In the genomic region with DNA sequence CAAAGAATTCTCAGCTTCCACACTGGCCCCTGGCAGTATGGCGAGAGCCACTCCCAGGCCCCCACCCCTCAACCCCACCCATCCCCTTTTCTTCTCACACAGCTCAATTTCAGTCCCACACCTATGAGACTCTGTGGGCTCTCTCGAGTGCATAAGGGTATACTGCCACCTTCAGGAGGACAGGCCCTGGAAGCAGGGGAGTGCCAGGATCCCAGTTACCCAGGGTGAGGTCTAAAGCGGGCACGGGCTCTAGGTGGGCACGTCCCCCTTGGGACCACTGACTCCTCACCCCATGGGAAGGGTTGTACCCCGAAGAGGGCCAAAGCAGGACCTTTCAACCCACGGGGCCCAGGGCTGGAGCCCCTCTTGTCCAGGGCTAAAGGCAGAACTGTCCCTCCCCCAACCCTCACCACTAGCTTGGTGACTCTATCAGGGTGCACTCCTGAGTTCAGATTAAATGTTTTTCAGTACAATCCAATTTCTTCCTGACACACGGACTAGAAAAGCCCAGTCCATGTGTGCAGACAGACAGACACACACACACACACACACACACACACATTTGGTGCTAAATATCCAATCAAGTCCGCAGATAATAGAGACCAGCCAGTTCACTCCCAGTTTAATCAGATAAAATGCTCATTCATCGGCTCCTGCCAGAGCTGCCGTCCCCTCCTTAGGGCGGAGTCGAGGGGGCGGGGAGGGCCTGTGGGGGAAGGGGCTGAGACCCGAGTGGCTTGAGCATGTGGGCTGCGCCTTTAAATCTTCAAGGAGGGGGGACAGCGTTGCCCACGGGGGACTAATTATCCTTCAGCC, we compare ENCODE assay signal across 7 cellular contexts. TPM values are rescaled to one million over a fixed set of nuclear protein-coding genes. Genes with fewer than 3 reads are reported as not detected.
DNase-seq lines count a peak whose midpoint lies in the region; ATAC-seq, FAIRE-seq and TF ChIP-seq lines count a peak whose summit lies in the region.

No MANE protein-coding gene starts in this region.

- WGBS in HepG2 (ENCODE audit: low lambda C conversion rate): 1% methylated on average over 12 of the region's 18 CpGs
- 6% methylated on average over 15 to 16 of the region's 18 CpGs for WGBS in thyroid gland, 2 donors

- H3K9me3 ChIP-seq in HepG2 (ENCODE audit: low read length): no peaks in the 10 kb centered on the region
- no peaks in the 10 kb centered on the region for H3K9me3 ChIP-seq in thyroid gland

- peaks cover 16% of the 10 kb centered on the region for H3K27me3 Mint-ChIP-seq in chondrocyte (ENCODE audit: low read depth)

- DNase-seq in GDM1 (lab: John Stamatoyannopoulos, UW): peak; percentile 53
- peak; percentile 74 for DNase-seq in RPMI7951 (ENCODE audit: low read depth)
- no peak for DNase-seq in chondrocyte (ENCODE audit: low spot score)
- peak; percentile 33 for DNase-seq in HepG2 (ENCODE audit: low spot score)
- DNase-seq in thyroid gland: peak; percentile 57 to 62

- no peaks in the 10 kb centered on the region for H3K79me2 ChIP-seq in HepG2 (ENCODE audit: insufficient read depth, low read length)

- TF ChIP-seq EP300 in HepG2 (IDR thresholded peaks at IDR 0.05; ENCODE audit: low read depth in 2 of 2, low read length in 2 of 2) (no peak), HepG2 (CRISPR knock-in tag; IDR thresholded peaks at IDR 0.05; ENCODE audit: borderline replicate concordance) (no peak)

- no peak for FAIRE-seq in HepG2 (lab: Jason Lieb, UNC)

- ATAC-seq in HepG2 (peak; percentile 77), GM21786 (IDR thresholded peaks at IDR 0.05; ENCODE audit: unreplicated experiment) (no peak)

- no peak overlapping the region for H3K4me3 Mint-ChIP-seq in chondrocyte (ENCODE audit: unreplicated experiment)

- no peaks in the 10 kb centered on the region for H3K4me1 ChIP-seq in HepG2 (ENCODE audit: insufficient read depth, low read length)
- no peaks in the 10 kb centered on the region for H3K4me1 ChIP-seq in thyroid gland

- H3K4me1 Mint-ChIP-seq in chondrocyte (ENCODE audit: low read depth): peaks cover 23% of the 10 kb centered on the region

- H3K27ac Mint-ChIP-seq in chondrocyte (ENCODE audit: unreplicated experiment): no peak overlapping the region

- TF ChIP-seq RAD21 in HepG2 (CRISPR knock-in tag; IDR thresholded peaks at IDR 0.05): 0 out of 2 replicates have a peak, but pooled peaks have one; percentile 20

- in situ Hi-C loops in HepG2 (cut with HindIII; ENCODE audit: extremely low pct_ligation_motif_present, low pct_unique_long_range_greater_than_20kb): loop anchor here (5.0 kb wide), 1 partner anchor 181 kb away; no protein-coding TSS in a partner anchor

- no peak overlapping the region for H3K27ac ChIP-seq in HepG2 (ENCODE audit: extremely low read length, insufficient read depth, low read length)
- no peak overlapping the region for H3K27ac ChIP-seq in thyroid gland

- peak; percentile 78 for TF ChIP-seq CTCF in LNCAP (IDR thresholded peaks at IDR 0.05)
- peak; percentile 91 for TF ChIP-seq CTCF in chondrocyte (IDR thresholded peaks at IDR 0.05)
- peak; percentile 74 for TF ChIP-seq CTCF in HepG2 (CRISPR knock-in tag; IDR thresholded peaks at IDR 0.05)
- peak; percentile 21 to 78 (median 56) for TF ChIP-seq CTCF in thyroid gland (IDR thresholded peaks at IDR 0.05)

- no peaks in the 10 kb centered on the region for H4K20me1 ChIP-seq in HepG2 (ENCODE audit: insufficient read depth, low read length)

- H3K4me3 ChIP-seq in HepG2 (replicated peaks in 1 of 3; ENCODE audit: insufficient read depth in 1 of 3, low read depth in 2 of 3, low read length in 3 of 3) (no peak overlapping the region), thyroid gland (replicated peaks in 1 of 3) (no peak overlapping the region)

- intact Hi-C loops in HepG2 (cut with micrococcal nuclease; ENCODE audit: unreplicated experiment): no loop called here
- intact Hi-C loops in thyroid gland (cut with DNase I): loop anchor here (10.0 kb wide), 1 partner anchor 333 kb away; no protein-coding TSS in a partner anchor

- H3K9me3 Mint-ChIP-seq in chondrocyte (ENCODE audit: low read depth): no peaks in the 10 kb centered on the region

- TF ChIP-seq POLR2A in HepG2 (IDR thresholded peaks at IDR 0.05; ENCODE audit: insufficient read depth in 1 of 2, low read depth in 2 of 2, low read length in 2 of 2) (no peak), thyroid gland (IDR thresholded peaks at IDR 0.05) (no peak)

- CTCF ChIA-PET in HepG2 (lab: Yijun Ruan, JAX; ENCODE audit: low intra/inter-chr PET ratio, low total read pairs): interaction anchor here (2.3 kb wide), 1 partner anchor 181 kb away, joined by 19 read pairs; no protein-coding TSS in a partner anchor

- no peaks in the 10 kb centered on the region for H3K36me3 Mint-ChIP-seq in chondrocyte (ENCODE audit: low read depth)

- H3K36me3 ChIP-seq in HepG2 (replicated peaks in 1 of 2; ENCODE audit: control insufficient read depth in 1 of 2, insufficient read depth in 2 of 2, low read length in 2 of 2) (no peaks in the 10 kb centered on the region), thyroid gland (no peaks in the 10 kb centered on the region)

- no peak overlapping the region for H3K9ac ChIP-seq in HepG2 (ENCODE audit: insufficient read depth, low read depth, low read length)

- no TSS peak for BruUV-seq in HepG2 (replicated peaks; lab: Mats Ljungman, UMichigan)

- POLR2A ChIA-PET in HepG2 (lab: Yijun Ruan, JAX): no interaction called here

- no peak overlapping the region for H3K4me2 ChIP-seq in HepG2 (ENCODE audit: low read depth, low read length)

- H2AFZ ChIP-seq in HepG2 (ENCODE audit: low read length): no peak overlapping the region

- H3K27me3 ChIP-seq in HepG2 (ENCODE audit: control insufficient read depth in 1 of 2, insufficient read depth in 2 of 2, low read length in 2 of 2) (peaks cover 15 to 28% of the 10 kb centered on the region in 2 experiments; a peak in 4 of 5 replicates), thyroid gland (no peaks in the 10 kb centered on the region)

TF ChIP-seq in HepG2, 621 proteins besides CTCF, POLR2A, EP300 and RAD21 (continues in another document):
- TF ChIP-seq HNRNPL (IDR thresholded peaks at IDR 0.05; ENCODE audit: low read depth, low read length): 0 out of 2 replicates have a peak, but pooled peaks have one; percentile 37
- no peak for TF ChIP-seq ZKSCAN1 (IDR thresholded peaks at IDR 0.05; ENCODE audit: low read length)
- no peak for TF ChIP-seq ATF7-NPFF (CRISPR knock-in tag; IDR thresholded peaks at IDR 0.05; ENCODE audit: low read depth)
- TF ChIP-seq ZMAT3 (CRISPR knock-in tag; conservative IDR thresholded peaks at IDR 0.05): no peak
- no peak for TF ChIP-seq MEIS2 (CRISPR knock-in tag; IDR thresholded peaks at IDR 0.05)
- no peak for TF ChIP-seq MTA1 (CRISPR knock-in tag; IDR thresholded peaks at IDR 0.05; ENCODE audit: borderline replicate concordance)
- no peak for TF ChIP-seq ZNF598 (CRISPR knock-in tag; IDR thresholded peaks at IDR 0.05; ENCODE audit: borderline replicate concordance)
- no peak for TF ChIP-seq MED13 (CRISPR knock-in tag; IDR thresholded peaks at IDR 0.05)
- peak; percentile 75 for TF ChIP-seq STAG1 (CRISPR knock-in tag; IDR thresholded peaks at IDR 0.05)
- TF ChIP-seq, protein P1, sequence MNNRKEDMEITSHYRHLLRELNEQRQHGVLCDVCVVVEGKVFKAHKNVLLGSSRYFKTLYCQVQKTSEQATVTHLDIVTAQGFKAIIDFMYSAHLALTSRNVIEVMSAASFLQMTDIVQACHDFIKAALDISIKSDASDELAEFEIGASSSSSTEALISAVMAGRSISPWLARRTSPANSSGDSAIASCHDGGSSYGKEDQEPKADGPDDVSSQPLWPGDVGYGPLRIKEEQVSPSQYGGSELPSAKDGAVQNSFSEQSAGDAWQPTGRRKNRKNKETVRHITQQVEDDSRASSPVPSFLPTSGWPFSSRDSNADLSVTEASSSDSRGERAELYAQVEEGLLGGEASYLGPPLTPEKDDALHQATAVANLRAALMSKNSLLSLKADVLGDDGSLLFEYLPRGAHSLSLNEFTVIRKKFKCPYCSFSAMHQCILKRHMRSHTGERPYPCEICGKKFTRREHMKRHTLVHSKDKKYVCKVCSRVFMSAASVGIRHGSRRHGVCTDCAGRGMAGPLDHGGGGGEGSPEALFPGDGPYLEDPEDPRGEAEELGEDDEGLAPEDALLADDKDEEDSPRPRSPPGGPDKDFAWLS (CRISPR knock-in tag; IDR thresholded peaks at IDR 0.05; ENCODE audit: borderline replicate concordance): no peak
- no peak for TF ChIP-seq ZNF317 (CRISPR knock-in tag; IDR thresholded peaks at IDR 0.05)
- no peak for TF ChIP-seq ZEB1 (IDR thresholded peaks at IDR 0.05; ENCODE audit: insufficient replicate concordance, low read depth)

RNA-seq across cellular contexts. Expression of a gene that starts 59.4 kb away (rescaled TPM):
- not detected in 2 replicates for total RNA-seq in RPMI7951 (2014; rRNA removed; shearing (Covaris generic))
- total RNA-seq in chondrocyte (0.32 to 0.54 TPM in 2 of 3 replicates, not detected in the other), HepG2 (2016; rRNA removed; fragmentation: Illumina TruSeq; extraction: Trizol) (0.66 and 0.86 TPM in 2 replicates), thyroid gland (1 to 10 TPM in 1 of 4 donors, under 1 TPM in 2, not detected in 1; 0.54 to 1.2 (median 0.56) TPM)
- 0.30 and 0.62 TPM in 2 replicates for total RNA-seq in HepG2 (2016; cell fraction: cytosol; rRNA removed; fragmentation: Illumina TruSeq; extraction: Trizol; ENCODE audit: low read depth)
- total RNA-seq in HepG2 (2016; cell fraction: insoluble cytoplasmic fraction; rRNA removed; fragmentation: Illumina TruSeq; extraction: Trizol): 0.43 and 0.71 TPM in 2 replicates
- total RNA-seq in HepG2 (2016; cell fraction: membrane; rRNA removed; fragmentation: Illumina TruSeq; extraction: Trizol): 0.65 and 0.74 TPM in 2 replicates
- 0.40 and 0.66 TPM in 2 replicates for total RNA-seq in HepG2 (2016; cell fraction: nucleus; rRNA removed; fragmentation: Illumina TruSeq; extraction: Trizol)
- polyA plus RNA-seq in HepG2 (2011; rRNA removed): 0.92 and 1.4 TPM in 2 replicates
- polyA plus RNA-seq in HepG2 (2011; cell fraction: cytosol; rRNA removed): 0.98 and 1.0 TPM in 2 replicates
- 1.5 and 1.8 TPM in 2 replicates for polyA plus RNA-seq in HepG2 (2011; cell fraction: nucleus; rRNA removed)
- polyA plus RNA-seq in HepG2 (2012): 0.54 and 0.73 TPM in 2 replicates
- 0.26 and 0.61 TPM in 2 replicates for polyA plus RNA-seq in HepG2 (2016; cell fraction: cytosol; fragmentation: Illumina TruSeq; extraction: Trizol; ENCODE audit: low read depth)
- 0.66 and 0.83 TPM in 2 replicates for polyA plus RNA-seq in HepG2 (2016; cell fraction: insoluble cytoplasmic fraction; fragmentation: Illumina TruSeq; extraction: Trizol; ENCODE audit: low read depth)
- 0.36 and 0.45 TPM in 2 replicates for polyA plus RNA-seq in HepG2 (2016; cell fraction: membrane; fragmentation: Illumina TruSeq; extraction: Trizol; ENCODE audit: low read depth)
- polyA plus RNA-seq in HepG2 (2016; cell fraction: nucleus; fragmentation: Illumina TruSeq; extraction: Trizol; ENCODE audit: insufficient read depth, low read depth): 0.64 and 0.93 TPM in 2 replicates
- 1.6 and 8.2 TPM in 2 replicates for polyA minus RNA-seq in HepG2 (2011; rRNA and poly(A)+ RNA removed; ENCODE audit: low replicate concordance)
- 0.99 TPM in 1 of 2 replicates, not detected in the other for polyA minus RNA-seq in HepG2 (2011; cell fraction: cytosol; rRNA and poly(A)+ RNA removed)
- 0.39 and 0.87 TPM in 2 replicates for polyA minus RNA-seq in HepG2 (2011; cell fraction: nucleus; rRNA and poly(A)+ RNA removed)
